In the genomic region with DNA sequence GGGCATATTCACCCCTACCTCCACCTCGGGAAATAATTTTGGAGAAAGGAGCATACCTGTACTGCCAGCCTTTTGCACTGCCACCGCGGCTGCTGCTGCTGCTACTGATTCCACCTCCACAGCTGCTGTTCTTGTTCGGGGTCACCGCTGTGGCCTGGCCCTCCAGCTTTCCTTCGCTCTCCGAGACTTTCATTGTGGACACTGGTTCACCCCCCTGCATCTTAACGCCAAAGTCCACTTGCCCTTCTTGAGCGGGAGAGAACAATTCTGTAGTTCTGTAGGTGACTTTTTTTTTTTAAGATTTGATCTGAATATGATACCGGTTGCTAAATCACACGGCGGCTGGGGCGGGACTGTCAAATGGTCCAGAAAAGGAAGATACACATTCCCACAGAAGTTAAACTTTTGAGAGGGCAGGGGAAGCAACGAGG, we compare ENCODE assay signal across 8 cellular contexts. TPM values are rescaled to one million over a fixed set of nuclear protein-coding genes. Genes with fewer than 3 reads are reported as not detected.
A peak's percentile ranks its signal among the peaks of the same experiment; 100 is the strongest.
DNase-seq lines count a peak whose midpoint lies in the region.

No MANE protein-coding gene starts in this region.

- H3K9ac ChIP-seq in adipocyte (ENCODE audit: low read length): peak overlapping the region; percentile 93
- H3K9ac ChIP-seq in iPS-20b (ENCODE audit: low read depth, low read length): peak overlapping the region; percentile 88

- H3K36me3 ChIP-seq in adipocyte (ENCODE audit: control insufficient read depth, insufficient read depth, low read length, severe bottlenecking): no peaks in the 10 kb centered on the region
- H3K36me3 ChIP-seq in iPS-20b (ENCODE audit: insufficient read depth, low read depth, low read length): no peaks in the 10 kb centered on the region

- peak overlapping the region; percentile 90 for H3K4me3 ChIP-seq in adipocyte (ENCODE audit: low read length)
- H3K4me3 ChIP-seq in iPS-20b (ENCODE audit: low read length): peak overlapping the region; percentile 98

- H3K9me3 ChIP-seq in adipocyte (ENCODE audit: control insufficient read depth, low read length) (no peaks in the 10 kb centered on the region), iPS-20b (ENCODE audit: insufficient read depth, low read depth, low read length) (no peaks in the 10 kb centered on the region)

- H3K27me3 ChIP-seq in adipocyte (replicated peaks; ENCODE audit: control insufficient read depth, insufficient read depth, low read length) (no peaks in the 10 kb centered on the region), iPS-20b (ENCODE audit: insufficient read depth, low read length) (no peaks in the 10 kb centered on the region)

- no peak overlapping the region for H3K27ac ChIP-seq in iPS-20b (ENCODE audit: low read length)

- DNase-seq in CD1c-positive myeloid dendritic cell (ENCODE audit: extremely low spot score): peak; percentile 33
- peak; percentile 29 for DNase-seq in HK-2 (ENCODE audit: unreplicated experiment)
- peak; percentile 68 for DNase-seq in adipocyte (ENCODE audit: low read depth)
- DNase-seq in stimulated activated CD4-positive, alpha-beta T cell treated with anti-CD3 and anti-CD28 coated beads, Interleukin-4, amount 100 ng/mL, for 24 hours: peak; percentile 5
- no peak for DNase-seq in UCSD-AML1 (lab: John Stamatoyannopoulos, UW; ENCODE audit: unreplicated experiment)
- no peak for DNase-seq in H4 (ENCODE audit: low spot score)
- no peak for DNase-seq in DMS153 (lab: John Stamatoyannopoulos, UW)

- H3K4me1 ChIP-seq in adipocyte (ENCODE audit: control insufficient read depth, insufficient read depth, low read length) (peaks cover 6% of the 10 kb centered on the region), iPS-20b (ENCODE audit: insufficient read depth, low read length) (peaks cover 4% of the 10 kb centered on the region; the same call in 1 of the 2 replicates)

RNA-seq across cellular contexts. Expression of gene OSBPL11, which starts 0.7 kb away (rescaled TPM):
- total RNA-seq in H4 (2014; rRNA removed; shearing (Covaris generic)): 7.9 and 10.9 TPM in 2 replicates

Comparison
In these comparisons a context has a peak if more than half of its experiments do, and no peak if none do; other contexts are left out.
1. DNase-seq: peak in CD1c-positive myeloid dendritic cell (single experiment), HK-2 (single experiment), adipocyte (single experiment) and stimulated activated CD4-positive, alpha-beta T cell treated with anti-CD3 and anti-CD28 coated beads, Interleukin-4, amount 100 ng/mL, for 24 hours (single experiment); none in UCSD-AML1 (single experiment), H4 (single experiment) and DMS153 (single experiment).